In the genomic region with DNA sequence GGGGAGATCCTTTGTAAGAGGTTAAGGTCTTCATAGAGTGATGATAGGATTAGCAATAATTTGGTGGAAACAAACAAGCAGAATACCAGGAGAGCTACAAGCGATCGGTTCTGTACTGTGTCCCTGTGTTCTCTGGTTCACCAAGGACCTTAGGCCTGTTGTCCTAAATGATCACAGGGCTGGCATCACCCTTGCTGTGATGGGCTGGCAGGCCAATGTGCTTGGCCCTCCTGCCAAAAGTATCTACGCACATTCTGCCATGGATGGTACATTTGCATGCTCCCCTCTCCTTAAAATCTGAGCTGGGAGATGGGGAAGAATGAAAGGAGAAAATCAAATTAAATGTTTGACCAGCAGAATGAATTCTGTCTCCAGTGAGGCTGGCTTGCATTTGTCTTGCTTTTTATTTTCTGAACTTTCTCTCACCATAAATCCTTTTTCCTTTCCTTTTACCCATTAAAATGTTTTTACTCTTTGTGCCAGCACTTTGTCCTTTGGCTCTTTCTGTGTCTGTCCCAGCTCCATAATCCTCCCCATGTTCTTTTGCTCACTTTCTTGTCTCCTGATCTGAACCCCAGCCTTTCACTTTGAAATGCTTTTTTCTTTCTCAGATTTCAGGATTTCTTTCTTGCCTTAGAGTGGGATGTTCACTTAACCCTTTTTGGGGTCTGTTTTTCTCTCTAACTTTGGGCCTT, we compare ENCODE assay signal across 16 cellular contexts. TPM values are rescaled to one million over a fixed set of nuclear protein-coding genes. Genes with fewer than 3 reads are reported as not detected.
DNase-seq lines count a peak whose midpoint lies in the region; ATAC-seq and TF ChIP-seq lines count a peak whose summit lies in the region.
"Had no signal": no experiment of that assay in that cellular context is flagged by ENCODE, and none has a peak within 500 bp of the region (broad histone marks: within the 10 kb centered on the region; RNA-seq: fewer than 3 reads in every experiment).

No MANE protein-coding gene starts in this region.

- no peak for TF ChIP-seq CTCF in esophagus muscularis mucosa (IDR thresholded peaks at IDR 0.05)
- TF ChIP-seq CTCF in suprapubic skin (IDR thresholded peaks at IDR 0.05) = no peak

- H3K27me3 ChIP-seq in esophagus muscularis mucosa = no peaks in the 10 kb centered on the region
- no peaks in the 10 kb centered on the region for H3K27me3 ChIP-seq in suprapubic skin

- ATAC-seq in GM19395 (IDR thresholded peaks at IDR 0.05; ENCODE audit: unreplicated experiment) = no peak
- no peak for ATAC-seq in GM21360 (IDR thresholded peaks at IDR 0.05; ENCODE audit: unreplicated experiment)
- ATAC-seq: activated naive CD4-positive, alpha-beta T cell treated with anti-CD3 and anti-CD28 coated beads, Interleukin-2, amount 50 U/mL, for 72 hours had no signal

- intact Hi-C loops in esophagus muscularis mucosa (cut with DNase I) = loop anchor here (10.0 kb wide), 1 partner anchor 286 kb away; no protein-coding TSS in a partner anchor

- H3K4me3 ChIP-seq in esophagus muscularis mucosa (no peak overlapping the region), suprapubic skin (no peak overlapping the region)

- TF ChIP-seq EP300 in esophagus muscularis mucosa (IDR thresholded peaks at IDR 0.05) (no peak), suprapubic skin (IDR thresholded peaks at IDR 0.05) (no peak)

- H3K27ac ChIP-seq in esophagus muscularis mucosa (replicated peaks in 1 of 4) (peak overlapping the region; percentile 42 to 72 (median 62)), suprapubic skin (peak overlapping the region; percentile 75)

- no peak for TF ChIP-seq POLR2A in esophagus muscularis mucosa (IDR thresholded peaks at IDR 0.05; ENCODE audit: low read depth)
- no peak for TF ChIP-seq POLR2A in suprapubic skin (IDR thresholded peaks at IDR 0.05)

- no peaks in the 10 kb centered on the region for H3K9me3 ChIP-seq in esophagus muscularis mucosa
- no peaks in the 10 kb centered on the region for H3K9me3 ChIP-seq in suprapubic skin

- H3K4me1 ChIP-seq in esophagus muscularis mucosa (peaks cover 61 to 98% (median 97%) of the 10 kb centered on the region in 4 donors), suprapubic skin (peaks cover 66% of the 10 kb centered on the region)

- 73% methylated on average over 3 of the region's 3 CpGs for WGBS in esophagus muscularis mucosa
- WGBS in suprapubic skin = 66% methylated on average over 3 of the region's 3 CpGs

- peak; percentile 57 for DNase-seq in NCI-H446 treated with DMSO at 0.1 percent for 48 hours (lab: John Stamatoyannopoulos, UW)
- DNase-seq in esophagus muscularis mucosa (ENCODE audit: extremely low spot score) = no peak
- DNase-seq in midbrain (lab: John Stamatoyannopoulos, UW) = peak; percentile 55
- no peak for DNase-seq in suprapubic skin (ENCODE audit: low spot score in 2 of 2)
- DNase-seq in germinal center (ENCODE audit: low spot score) = no peak
- DNase-seq in NCI-H2107 treated with DMSO at 0.1 percent for 48 hours (lab: John Stamatoyannopoulos, UW; ENCODE audit: unreplicated experiment) = no peak
- DNase-seq: activated CD4-positive, CD25-positive, alpha-beta regulatory T cell treated with anti-CD3 and anti-CD28 coated beads, Interleukin-2, amount 50 U/mL, for 72 hours; activated CD8-positive, alpha-beta memory T cell treated with anti-CD3 and anti-CD28 coated beads, Interleukin-2, amount 50 U/mL, for 48 hours; DMS 273 treated with DMSO at 0.1 percent for 48 hours; naive B cell; NCI-H1436 treated with DMSO at 0.1 percent for 48 hours; NCI-H524 treated with DMSO at 0.1 percent for 48 hours; stimulated activated naive CD4-positive, alpha-beta T cell treated with Interleukin-2 at 50 U/mL for 16 hours had no signal

- H3K36me3 ChIP-seq in esophagus muscularis mucosa (no peaks in the 10 kb centered on the region), suprapubic skin (no peaks in the 10 kb centered on the region)

RNA-seq across cellular contexts. Expression of gene PBX1, which starts 51.7 kb away (rescaled TPM):
- 100 to 1,000 TPM in 2 of 4 donors, 10 to 100 TPM in 2; 89.6 to 138 (median 112) TPM for total RNA-seq in esophagus muscularis mucosa
- total RNA-seq in suprapubic skin = 10 to 100 TPM; 14.4 to 34.6 (median 22.0) TPM

Comparison
In these comparisons a context has a peak if more than half of its experiments do, and no peak if none do; other contexts are left out.
1. DNase-seq: peak in NCI-H446 treated with DMSO at 0.1 percent for 48 hours (single experiment) and midbrain (single experiment); none in esophagus muscularis mucosa (single experiment), suprapubic skin (0 of 2), germinal center (single experiment) and NCI-H2107 treated with DMSO at 0.1 percent for 48 hours (single experiment).